ENCODE assay signal across 21 cellular contexts in genomic region chr3:17494117-17494809, GRCh38.
DNase-seq lines count a peak whose midpoint lies in the region; ATAC-seq and TF ChIP-seq lines count a peak whose summit lies in the region.
"Had no signal": no experiment of that assay in that cellular context is flagged by ENCODE, and none has a peak within 500 bp of the region (broad histone marks: within the 10 kb centered on the region; RNA-seq: fewer than 3 reads in every experiment).

No MANE protein-coding gene starts in this region.

- no peaks in the 10 kb centered on the region; the same call in 1 of the 2 replicates for H3K9me2 ChIP-seq in PC-9 (ENCODE audit: insufficient read depth)

- H2BK120ac ChIP-seq in neuronal stem cell (ENCODE audit: low read depth, low read length): no peak overlapping the region

- no peak overlapping the region for H3K4ac ChIP-seq in neuronal stem cell (ENCODE audit: low read length)

- CTCF ChIA-PET in PC-9 (lab: Charles Lee): no interaction called here

- H3K9me3 ChIP-seq in neuronal stem cell (replicated peaks in 1 of 2; ENCODE audit: control insufficient read depth in 2 of 2, insufficient read depth in 1 of 2, low read depth in 1 of 2, low read length in 2 of 2): peaks cover 2 to 3% of the 10 kb centered on the region in 2 donors
- H3K9me3 ChIP-seq in PC-9 (ENCODE audit: insufficient read depth, low read depth): no peaks in the 10 kb centered on the region; the same call in 1 of the 2 replicates
- H3K9me3 ChIP-seq: gastrocnemius medialis, neutrophil, upper lobe of left lung had no signal

- ATAC-seq in left cardiac atrium (peak; percentile 24 to 87), HG02588 (IDR thresholded peaks at IDR 0.05; ENCODE audit: unreplicated experiment) (no peak)
- ATAC-seq: gastrocnemius medialis, left lobe of liver, T-cell had no signal

- H3K79me1 ChIP-seq in neuronal stem cell (ENCODE audit: low read depth, low read length): no peaks in the 10 kb centered on the region

- intact Hi-C loops in left cardiac atrium (cut with DNase I) (no loop called here), PC-9 (cut with micrococcal nuclease; ENCODE audit: unreplicated experiment) (no loop called here)

- no peak overlapping the region for H2BK12ac ChIP-seq in neuronal stem cell (ENCODE audit: low read length)

- H3K23ac ChIP-seq in neuronal stem cell (ENCODE audit: low read depth, low read length, poor library complexity): no peak overlapping the region

- no peak overlapping the region for H2BK5ac ChIP-seq in neuronal stem cell (ENCODE audit: low read length)

- no peaks in the 10 kb centered on the region for H3K79me2 ChIP-seq in PC-9 (ENCODE audit: low read depth)

- H3K27ac ChIP-seq in neuronal stem cell (replicated peaks; ENCODE audit: low read length): no peak overlapping the region
- no peak overlapping the region for H3K27ac ChIP-seq in PC-9
- H3K27ac ChIP-seq: gastrocnemius medialis, HL-60, neutrophil, spleen, upper lobe of left lung had no signal

- DNase-seq in ELF-1 (ENCODE audit: low read depth, low spot score) (peak; percentile 79), NCI-H446 (lab: John Stamatoyannopoulos, UW) (peak; percentile 60 to 81), left cardiac atrium (no peak), neuronal stem cell (ENCODE audit: low spot score) (no peak), NCI-H526 (lab: John Stamatoyannopoulos, UW) (no peak), cerebellar cortex (ENCODE audit: low spot score) (no peak), PC-9 (no peak)
- DNase-seq: activated CD4-positive, alpha-beta T cell treated with anti-CD3 and anti-CD28 coated beads, Interleukin-2, amount 10 ng/mL, durations not matched to agents 24 days and 14 days; activated CD8-positive, alpha-beta memory T cell treated with anti-CD3 and anti-CD28 coated beads, Interleukin-2, amount 50 U/mL, for 4 hours; caudate nucleus; gastrocnemius medialis; NCI-H1417; SHP77 treated with DMSO at 0.1 percent for 48 hours; spleen; stimulated activated CD4-positive, alpha-beta T cell treated with anti-CD3 and anti-CD28 coated beads, Interleukin-4, amount 100 ng/mL, for 24 hours; T-cell; upper lobe of left lung had no signal

- H2AK5ac ChIP-seq in neuronal stem cell (ENCODE audit: low read depth, low read length): no peak overlapping the region

- H3F3A ChIP-seq in PC-9 (ENCODE audit: insufficient read depth, low read depth): no peaks in the 10 kb centered on the region

- no peak overlapping the region for H3K4me3 ChIP-seq in neuronal stem cell (ENCODE audit: low read length in 2 of 2)
- no peak overlapping the region for H3K4me3 ChIP-seq in PC-9
- H3K4me3 ChIP-seq: gastrocnemius medialis, spleen, upper lobe of left lung had no signal

- no peak overlapping the region for H2AFZ ChIP-seq in neuronal stem cell (ENCODE audit: low read length)
- H2AFZ ChIP-seq in PC-9: no peak overlapping the region

- H3K4me1 ChIP-seq in neuronal stem cell (ENCODE audit: control insufficient read depth in 2 of 2, insufficient read depth in 1 of 2, low read depth in 1 of 2, low read length in 2 of 2) (no peaks in the 10 kb centered on the region), PC-9 (replicated peaks; ENCODE audit: insufficient read depth) (no peaks in the 10 kb centered on the region)
- H3K4me1 ChIP-seq: gastrocnemius medialis, spleen, upper lobe of left lung had no signal

- H3K27me3 ChIP-seq in neuronal stem cell (ENCODE audit: control insufficient read depth in 3 of 3, insufficient read depth in 3 of 3, low read depth in 1 of 3, low read length in 3 of 3): no peaks in the 10 kb centered on the region
- H3K27me3 ChIP-seq in PC-9 (ENCODE audit: insufficient read depth, low read depth): no peaks in the 10 kb centered on the region
- H3K27me3 ChIP-seq: gastrocnemius medialis, neutrophil, spleen, upper lobe of left lung had no signal

- H3K36me3 ChIP-seq in neuronal stem cell (replicated peaks in 1 of 2; ENCODE audit: control insufficient read depth in 2 of 2, insufficient read depth in 2 of 2, low read length in 2 of 2): no peaks in the 10 kb centered on the region
- H3K36me3 ChIP-seq in PC-9 (ENCODE audit: low read depth): no peaks in the 10 kb centered on the region
- H3K36me3 ChIP-seq: gastrocnemius medialis, neutrophil had no signal

- TF ChIP-seq CTCF in PC-9 (conservative IDR thresholded peaks at IDR 0.05): no peak

- H2BK15ac ChIP-seq in neuronal stem cell (ENCODE audit: low read length): no peak overlapping the region

- no CpG with 5 or more reads among the region's 11 CpGs for WGBS in neuronal stem cell (ENCODE audit: extremely low coverage in 2 of 2, insufficient read length in 2 of 2, insufficient replicate concordance in 1 of 2), 2 donors

- no peak overlapping the region for H3K14ac ChIP-seq in neuronal stem cell (ENCODE audit: low read length)

- H3K9ac ChIP-seq in neuronal stem cell (ENCODE audit: low read depth, low read length, poor library complexity): no peak overlapping the region

- no peaks in the 10 kb centered on the region for H4K20me1 ChIP-seq in PC-9 (ENCODE audit: insufficient read depth)

- no peak overlapping the region for H3K4me2 ChIP-seq in neuronal stem cell (ENCODE audit: insufficient read depth, low read length, poor library complexity, severe bottlenecking)
- no peak overlapping the region for H3K4me2 ChIP-seq in PC-9

- no TSS peak for BruUV-seq in PC-9 (replicated peaks; lab: Mats Ljungman, UMichigan)

- no peak overlapping the region for H4K91ac ChIP-seq in neuronal stem cell (ENCODE audit: low read depth, low read length, poor library complexity)

- peak overlapping the region; percentile 7 for H3K18ac ChIP-seq in neuronal stem cell (ENCODE audit: low read length)

- POLR2A ChIA-PET in PC-9 (lab: Charles Lee; ENCODE audit: unreplicated experiment): no interaction called here

- H4K8ac ChIP-seq in neuronal stem cell (ENCODE audit: low read depth, low read length): no peak overlapping the region

Comparison
In these comparisons a context has a peak if more than half of its experiments do, and no peak if none do; other contexts are left out.
1. DNase-seq: peak in ELF-1 (single experiment) and NCI-H446 (2 of 2); none in left cardiac atrium (single experiment), neuronal stem cell (single experiment), NCI-H526 (0 of 2), cerebellar cortex (single experiment) and PC-9 (0 of 2).